Comparison of ENCODE assay signal across 8 cellular contexts in genomic region chr15:73683624-73684536, GRCh38. TPM values are rescaled to one million over a fixed set of nuclear protein-coding genes. Genes with fewer than 3 reads are reported as not detected.
A peak's percentile ranks its signal among the peaks of the same experiment; 100 is the strongest.
DNase-seq lines count a peak whose midpoint lies in the region; ATAC-seq and TF ChIP-seq lines count a peak whose summit lies in the region.

TSS of gene CD276 (plus strand) at chr15:73684383. CDS start at chr15:73699640, 15,257 bp downstream.

- 1 to 2% methylated on average over 10 to 68 of the region's 68 CpGs for WGBS in endodermal cell (ENCODE audit: insufficient coverage in 1 of 2, insufficient read length in 1 of 2), 2 experiments

- H3K4me1 ChIP-seq in endodermal cell (ENCODE audit: control insufficient read depth, insufficient read depth, low read length) (peaks cover 4% of the 10 kb centered on the region), lower lobe of right lung (peaks cover 42% of the 10 kb centered on the region), stomach smooth muscle (ENCODE audit: control insufficient read depth, insufficient read depth, low read length) (peaks cover 39% of the 10 kb centered on the region)

- no peaks in the 10 kb centered on the region for H3K9me3 ChIP-seq in endodermal cell (ENCODE audit: control insufficient read depth, low read length)
- no peaks in the 10 kb centered on the region for H3K9me3 ChIP-seq in lower lobe of right lung
- no peaks in the 10 kb centered on the region for H3K9me3 ChIP-seq in stomach smooth muscle (ENCODE audit: control insufficient read depth in 2 of 2, low read length in 2 of 2)

- H3K4me3 Mint-ChIP-seq in endodermal cell: peak within 1 kb of the TSS; percentile 83

- H3K9me3 Mint-ChIP-seq in endodermal cell: no peaks in the 10 kb centered on the region

- H3K27ac ChIP-seq in endodermal cell (ENCODE audit: low read depth, low read length) (peak within 1 kb of the TSS; percentile 90), lower lobe of right lung (peak within 1 kb of the TSS; percentile 80), stomach smooth muscle (ENCODE audit: low read length) (peak within 1 kb of the TSS; percentile 55)

- H3K27ac Mint-ChIP-seq in endodermal cell: peak within 1 kb of the TSS; percentile 92

- peaks cover 17% of the 10 kb centered on the region for H3K4me1 Mint-ChIP-seq in endodermal cell

- TF ChIP-seq CTCF in endodermal cell (conservative IDR thresholded peaks at IDR 0.05) (peak; percentile 72), lower lobe of right lung (IDR thresholded peaks at IDR 0.05) (peak; percentile 32)

- H3K27me3 ChIP-seq in endodermal cell (ENCODE audit: control insufficient read depth, insufficient read depth, low read length, poor library complexity, severe bottlenecking): peaks cover 28% of the 10 kb centered on the region
- no peaks in the 10 kb centered on the region for H3K27me3 ChIP-seq in lower lobe of right lung (ENCODE audit: low read depth)
- no peaks in the 10 kb centered on the region for H3K27me3 ChIP-seq in stomach smooth muscle (ENCODE audit: control insufficient read depth in 1 of 2, insufficient read depth in 2 of 2, low read length in 2 of 2)

- H3K36me3 ChIP-seq in endodermal cell (ENCODE audit: control insufficient read depth, insufficient read depth, low read length) (no peaks in the 10 kb centered on the region), lower lobe of right lung (no peaks in the 10 kb centered on the region), stomach smooth muscle (ENCODE audit: control insufficient read depth in 2 of 2, insufficient read depth in 2 of 2, low read length in 2 of 2) (no peaks in the 10 kb centered on the region)

- peak within 1 kb of the TSS; percentile 88 for H3K4me3 ChIP-seq in endodermal cell (ENCODE audit: low read length)
- peak within 1 kb of the TSS; percentile 72 for H3K4me3 ChIP-seq in lower lobe of right lung
- peak within 1 kb of the TSS; percentile 75 to 82 for H3K4me3 ChIP-seq in stomach smooth muscle (ENCODE audit: low read length in 2 of 2)

- H3K9ac ChIP-seq in endodermal cell (ENCODE audit: extremely low read depth, low read length, poor library complexity, severe bottlenecking) (peak within 1 kb of the TSS; percentile 77), stomach smooth muscle (ENCODE audit: low read length in 2 of 2) (peak within 1 kb of the TSS; percentile 51 to 60)

- H3K36me3 Mint-ChIP-seq in endodermal cell (ENCODE audit: low read depth): no peaks in the 10 kb centered on the region

- peak; percentile 49 for ATAC-seq in HG02642 (IDR thresholded peaks at IDR 0.05; ENCODE audit: poor library complexity, unreplicated experiment)
- ATAC-seq in lower lobe of right lung: peak; percentile 89 to 90
- no peak for ATAC-seq in GM21381 (IDR thresholded peaks at IDR 0.05; ENCODE audit: unreplicated experiment)

- H3K27me3 Mint-ChIP-seq in endodermal cell (ENCODE audit: insufficient read depth): peaks cover 22% of the 10 kb centered on the region

- DNase-seq in COLO668 (lab: John Stamatoyannopoulos, UW; ENCODE audit: unreplicated experiment) (peak; percentile 62), T1000 (lab: John Stamatoyannopoulos, UW) (peak; percentile 42), endodermal cell (peak; percentile 91), lower lobe of right lung (peak; percentile 90), GM19238 (ENCODE audit: insufficient read length, low spot score) (no peak)

- intact Hi-C loops in lower lobe of right lung (cut with DNase I): no loop called here

RNA-seq across cellular contexts. Expression of gene CD276, which starts in this region (rescaled TPM):
- total RNA-seq in endodermal cell (100 to 1,000 TPM; 122 to 133 TPM), lower lobe of right lung (55.0 TPM)
- 170 TPM for polyA plus RNA-seq in endodermal cell (2013, experiment 1 of 2)
- polyA plus RNA-seq in endodermal cell (2013, experiment 2 of 2): 168 TPM
